Comparison of ENCODE assay signal across 9 cellular contexts in genomic region chr9:17810728-17811634, GRCh38.
DNase-seq lines count a peak whose midpoint lies in the region; ATAC-seq and TF ChIP-seq lines count a peak whose summit lies in the region.
"Had no signal": no experiment of that assay in that cellular context is flagged by ENCODE, and none has a peak within 500 bp of the region (broad histone marks: within the 10 kb centered on the region; RNA-seq: fewer than 3 reads in every experiment).

No MANE protein-coding gene starts in this region.

- H3K27ac ChIP-seq in DND-41 (ENCODE audit: low read length) (no peak overlapping the region), SU-DHL-6 (ENCODE audit: low read depth, low read length) (no peak overlapping the region), aorta (ENCODE audit: low read depth in 1 of 2, low read length in 2 of 2) (no peak overlapping the region)

- H3K27me3 ChIP-seq in DND-41 (ENCODE audit: insufficient read depth, low read length, poor library complexity) (no peaks in the 10 kb centered on the region), SU-DHL-6 (ENCODE audit: low read length) (no peaks in the 10 kb centered on the region), aorta (ENCODE audit: control insufficient read depth in 1 of 2, insufficient read depth in 2 of 2, low read length in 1 of 2) (no peaks in the 10 kb centered on the region)

- no peaks in the 10 kb centered on the region for H3K4me1 Mint-ChIP-seq in nephron progenitor cell

- WGBS in aorta, 2 donors, result 19 to 20% methylated on average over 14 of the region's 14 CpGs

- H3K9me2 ChIP-seq in SU-DHL-6 (replicated peaks; ENCODE audit: insufficient read depth, low read length), result no peaks in the 10 kb centered on the region

- H3K4me3 ChIP-seq in DND-41 (ENCODE audit: low read depth in 1 of 2, low read length in 2 of 2), result no peak overlapping the region
- no peak overlapping the region for H3K4me3 ChIP-seq in NB4 (ENCODE audit: low read depth, low read length)
- no peak overlapping the region for H3K4me3 ChIP-seq in SU-DHL-6 (ENCODE audit: insufficient read depth, low read length, poor library complexity, severe bottlenecking)
- H3K4me3 ChIP-seq in aorta (ENCODE audit: low read length in 2 of 2), result no peak overlapping the region

- no peaks in the 10 kb centered on the region for H3K36me3 Mint-ChIP-seq in nephron progenitor cell (ENCODE audit: low read depth)

- ATAC-seq in DND-41 (ENCODE audit: insufficient read depth, low read depth) (peak; percentile 61; the same call in 1 of the 3 replicates), GM21515 (IDR thresholded peaks at IDR 0.05; ENCODE audit: unreplicated experiment) (peak; percentile 57), aorta (ENCODE audit: low FRiP score) (peak; percentile 76), HG02981 (IDR thresholded peaks at IDR 0.05; ENCODE audit: unreplicated experiment) (no peak)

- H3K4me3 Mint-ChIP-seq in nephron progenitor cell, result no peak overlapping the region
- H3K4me3 Mint-ChIP-seq: stimulated activated naive CD8-positive, alpha-beta T cell treated with anti-CD3 and anti-CD28 coated beads, Interleukin-15, Interleukin-2, amounts not matched to agents 100 ng/mL and 50 ng/mL, for 24 hours had no signal

- H3K36me3 ChIP-seq in DND-41 (ENCODE audit: insufficient read depth, low read length) (no peaks in the 10 kb centered on the region), SU-DHL-6 (ENCODE audit: low read length) (no peaks in the 10 kb centered on the region), aorta (ENCODE audit: control insufficient read depth in 1 of 2, insufficient read depth in 2 of 2, low read length in 1 of 2) (no peaks in the 10 kb centered on the region)

- TF ChIP-seq POLR2A in NB4 (IDR thresholded peaks at IDR 0.05; ENCODE audit: extremely low read depth, insufficient read length), result no peak

- peaks cover 6% of the 10 kb centered on the region for H3K27me3 Mint-ChIP-seq in nephron progenitor cell (ENCODE audit: low read depth, poor library complexity)
- H3K27me3 Mint-ChIP-seq: stimulated activated naive CD8-positive, alpha-beta T cell treated with anti-CD3 and anti-CD28 coated beads, Interleukin-15, Interleukin-2, amounts not matched to agents 100 ng/mL and 50 ng/mL, for 24 hours had no signal

- H3K79me2 ChIP-seq in DND-41 (ENCODE audit: insufficient read depth, low read length), result no peaks in the 10 kb centered on the region
- H3K79me2 ChIP-seq in SU-DHL-6 (ENCODE audit: insufficient read depth, low read length), result no peaks in the 10 kb centered on the region

- TF ChIP-seq CTCF in DND-41 (IDR thresholded peaks at IDR 0.05; ENCODE audit: borderline replicate concordance, extremely low read depth, low read length, poor library complexity, severe bottlenecking), result peak; percentile 75
- TF ChIP-seq CTCF in NB4 (IDR thresholded peaks at IDR 0.05; ENCODE audit: low read depth, low read length), result peak; percentile 98
- TF ChIP-seq CTCF in SU-DHL-6 (IDR thresholded peaks at IDR 0.05; ENCODE audit: insufficient read depth, low read length, poor library complexity, severe bottlenecking), result peak; percentile 86
- TF ChIP-seq CTCF in nephron progenitor cell (IDR thresholded peaks at IDR 0.05), result peak; percentile 94

- no peaks in the 10 kb centered on the region for H3K9me3 Mint-ChIP-seq in nephron progenitor cell
- H3K9me3 Mint-ChIP-seq: stimulated activated naive CD8-positive, alpha-beta T cell treated with anti-CD3 and anti-CD28 coated beads, Interleukin-15, Interleukin-2, amounts not matched to agents 100 ng/mL and 50 ng/mL, for 24 hours had no signal

- no peaks in the 10 kb centered on the region for H3K4me1 ChIP-seq in DND-41 (ENCODE audit: insufficient read depth, low read length)
- H3K4me1 ChIP-seq in aorta (ENCODE audit: control insufficient read depth in 1 of 2, insufficient read depth in 2 of 2, low read length in 2 of 2), result no peaks in the 10 kb centered on the region

- no peak overlapping the region for H3K27ac Mint-ChIP-seq in nephron progenitor cell
- H3K27ac Mint-ChIP-seq: stimulated activated naive CD8-positive, alpha-beta T cell treated with anti-CD3 and anti-CD28 coated beads, Interleukin-15, Interleukin-2, amounts not matched to agents 100 ng/mL and 50 ng/mL, for 24 hours had no signal

- DNase-seq in DND-41 (peak; percentile 46), NB4 (ENCODE audit: low read depth) (peak; percentile 73), epidermal melanocyte (ENCODE audit: insufficient read length, low spot score) (peak; percentile 46), nephron progenitor cell (peak; percentile 64), aorta (peak in 1 of 2 donors; percentile 48)

- intact Hi-C loops in aorta (cut with DNase I), result loop anchor here (2.0 to 10.0 kb wide), 6 partner anchors 96 to 1214 kb away; no protein-coding TSS in a partner anchor

- H2AFZ ChIP-seq in DND-41 (ENCODE audit: low read depth, low read length), result no peak overlapping the region
- no peak overlapping the region for H2AFZ ChIP-seq in SU-DHL-6 (ENCODE audit: low read depth, low read length, severe bottlenecking)

- H3K9me3 ChIP-seq in DND-41 (ENCODE audit: insufficient read depth, low read length, severe bottlenecking), result no peaks in the 10 kb centered on the region
- H3K9me3 ChIP-seq in SU-DHL-6 (ENCODE audit: insufficient read depth, low read length), result no peaks in the 10 kb centered on the region
- H3K9me3 ChIP-seq in aorta (ENCODE audit: control insufficient read depth, low read length), result no peaks in the 10 kb centered on the region

- H4K20me1 ChIP-seq in DND-41 (ENCODE audit: insufficient read depth, low read length) (no peaks in the 10 kb centered on the region), SU-DHL-6 (ENCODE audit: low read depth, low read length) (no peaks in the 10 kb centered on the region)

- no peak overlapping the region for H3K4me2 ChIP-seq in DND-41 (ENCODE audit: insufficient read depth, low read length)
- no peak overlapping the region for H3K4me2 ChIP-seq in SU-DHL-6 (ENCODE audit: low read depth, low read length, poor library complexity, severe bottlenecking)

- H3K9ac ChIP-seq in DND-41 (ENCODE audit: low read depth, low read length) (no peak overlapping the region), SU-DHL-6 (ENCODE audit: low read length) (no peak overlapping the region)

- H3F3A ChIP-seq in SU-DHL-6 (ENCODE audit: insufficient read depth), result no peaks in the 10 kb centered on the region
